Comparison of ENCODE assay signal across 1 cellular context in genomic region chr1:246382589-246382988, GRCh38.
TF ChIP-seq lines count a peak whose summit lies in the region.

No MANE protein-coding gene starts in this region.

TF ChIP-seq in IMR-90, 13 proteins besides CTCF, POLR2A, EP300 and RAD21:
- no peak for TF ChIP-seq RFX5 (IDR thresholded peaks at IDR 0.05; ENCODE audit: low read depth, low read length)
